ENCODE assay signal across 9 cellular contexts in genomic region chr16:66515543-66516171, GRCh38. TPM values are rescaled to one million over a fixed set of nuclear protein-coding genes. Genes with fewer than 3 reads are reported as not detected.
DNase-seq lines count a peak whose midpoint lies in the region; ATAC-seq and TF ChIP-seq lines count a peak whose summit lies in the region.
"Had no signal": no experiment of that assay in that cellular context is flagged by ENCODE, and none has a peak within 500 bp of the region (broad histone marks: within the 10 kb centered on the region; RNA-seq: fewer than 3 reads in every experiment).

No MANE protein-coding gene starts in this region.

- in situ Hi-C loops in Panc1 (cut with HindIII; ENCODE audit: low pct_unique_long_range_greater_than_20kb, low sequenced_read_pairs), result no loop called here

- peak overlapping the region; percentile 100 for H3K27ac Mint-ChIP-seq in neural crest cell (ENCODE audit: unreplicated experiment)

- H3K27ac ChIP-seq in Panc1 (ENCODE audit: low read length) (peak overlapping the region; percentile 85; the same call in 1 of the 2 replicates), dorsolateral prefrontal cortex (peak overlapping the region in 58 of 59 donors; percentile 83 to 100 (median 98))

- peaks cover 11% of the 10 kb centered on the region for H3K36me3 Mint-ChIP-seq in neural crest cell (ENCODE audit: low read depth)

- no peaks in the 10 kb centered on the region for H3K36me3 ChIP-seq in Panc1 (ENCODE audit: control insufficient read depth, insufficient read depth, low read length)

- H3K27me3 Mint-ChIP-seq in neural crest cell (ENCODE audit: low read depth), result no peaks in the 10 kb centered on the region

- POLR2A ChIA-PET in Panc1 (lab: Charles Lee), result interaction anchor here (0.6 kb wide), 1 partner anchor 162 kb away, joined by 3 read pairs; no protein-coding TSS in a partner anchor

- intact Hi-C loops in Panc1 (cut with micrococcal nuclease; ENCODE audit: unreplicated experiment), result no loop called here
- intact Hi-C loops in dorsolateral prefrontal cortex (cut with DNase I), result loop anchor here (2.0 to 10.0 kb wide), 4 partner anchors 33 to 89 kb away; partner anchors contain the start of genes CKLF (in 1 of the 2), CMTM3 (in 1 of the 2) and TK2 (in 1 of the 2)

- H3K4me3 Mint-ChIP-seq in neural crest cell, result no peak overlapping the region

- no peaks in the 10 kb centered on the region for H3K27me3 ChIP-seq in Panc1 (ENCODE audit: control insufficient read depth, insufficient read depth, low read length)
- H3K27me3 ChIP-seq in dorsolateral prefrontal cortex, result no peaks in the 10 kb centered on the region

- no peak; the same call in 1 of the 2 replicates for TF ChIP-seq CTCF in Panc1 (IDR thresholded peaks at IDR 0.05)
- peak in 39 of 56 donors; percentile 12 to 54 (median 30) for TF ChIP-seq CTCF in dorsolateral prefrontal cortex (IDR thresholded peaks at IDR 0.05 in 54 of 56, conservative IDR thresholded peaks at IDR 0.05 in 2 of 56; ENCODE audit: low read depth in 1 of 56, partially characterized antibody in 56 of 56)
- peak; percentile 39 for TF ChIP-seq CTCF in neural crest cell (conservative IDR thresholded peaks at IDR 0.05)

- ATAC-seq in Panc1, result no peak
- no peak for ATAC-seq in HG03139 (IDR thresholded peaks at IDR 0.05; ENCODE audit: unreplicated experiment)
- no peak for ATAC-seq in GM19023 (IDR thresholded peaks at IDR 0.05; ENCODE audit: unreplicated experiment)

- H3K4me3 ChIP-seq in Panc1 (ENCODE audit: low read depth in 2 of 2, low read length in 2 of 2) (no peak overlapping the region), dorsolateral prefrontal cortex (peak overlapping the region in 1 of 59 donors; percentile 27)

- peaks cover 65% of the 10 kb centered on the region for H3K4me1 Mint-ChIP-seq in neural crest cell

- BruUV-seq in Panc1 (replicated peaks; lab: Mats Ljungman, UMichigan), result no TSS peak

- CTCF ChIA-PET in Panc1 (lab: Charles Lee), result interaction anchor here (0.6 kb wide), 1 partner anchor 36 kb away, joined by 3 read pairs; no protein-coding TSS in a partner anchor

- H3K9me3 ChIP-seq in Panc1 (ENCODE audit: control insufficient read depth, insufficient read depth, low read depth, low read length), result no peaks in the 10 kb centered on the region

- H3K4me1 ChIP-seq in Panc1 (ENCODE audit: control insufficient read depth, insufficient read depth, low read length), result peaks cover 50% of the 10 kb centered on the region

- H3K9me3 Mint-ChIP-seq in neural crest cell, result no peaks in the 10 kb centered on the region
- H3K9me3 Mint-ChIP-seq: activated T-cell treated with anti-CD3 and anti-CD28 coated beads, Interleukin-2, amount 50 U/mL, for 4 hours had no signal

- DNase-seq in NK-92 treated with Interleukin-12 subunit alpha and Interleukin-12 subunit beta, amount 100 ng/mL, for 24 hours (lab: John Stamatoyannopoulos, UW), result peak; percentile 34
- DNase-seq in NK-92 (lab: John Stamatoyannopoulos, UW; ENCODE audit: unreplicated experiment), result no peak
- no peak for DNase-seq in Panc1 (ENCODE audit: low read depth, low spot score)
- DNase-seq in dorsolateral prefrontal cortex, result peak in 1 of 10 donors; percentile 24
- no peak for DNase-seq in neural crest cell (ENCODE audit: low read depth, low spot score)
- DNase-seq in stimulated activated naive CD4-positive, alpha-beta T cell treated with Interleukin-2 at 50 U/mL for 16 hours (lab: John Stamatoyannopoulos, UW), result no peak
- DNase-seq: activated T-cell treated with anti-CD3 and anti-CD28 coated beads, Interleukin-2, amount 50 U/mL, for 4 hours had no signal

RNA-seq across cellular contexts. Expression of gene TK2, which starts 34.3 kb away (rescaled TPM):
- total RNA-seq in Panc1 (2021; ENCODE audit: unreplicated experiment) (17.1 TPM), dorsolateral prefrontal cortex (10 to 100 TPM; 39.7 to 71.2 (median 51.5) TPM), neural crest cell (12.6 and 16.3 TPM in 2 replicates)
- 13.5 TPM for polyA plus RNA-seq in Panc1 (2012; ENCODE audit: insufficient read length)

RNA-seq across cellular contexts. Expression of gene CKLF, which starts 36.7 kb away (rescaled TPM):
- total RNA-seq in Panc1 (2021; ENCODE audit: unreplicated experiment), result 88.1 TPM
- polyA plus RNA-seq in Panc1 (2012; ENCODE audit: insufficient read length), result 64.7 TPM
- 10 to 100 TPM in 119 of 120 experiments, 1 to 10 TPM in 1; 9.9 to 33.4 (median 19.9) TPM for total RNA-seq in dorsolateral prefrontal cortex
- total RNA-seq in neural crest cell, result 48.8 and 51.2 TPM in 2 replicates

RNA-seq across cellular contexts. Expression of gene CMTM1, which starts 50.6 kb away (rescaled TPM):
- total RNA-seq in Panc1 (2021; ENCODE audit: unreplicated experiment) (7.1 TPM), dorsolateral prefrontal cortex (10 to 100 TPM in 61 of 120 experiments, 1 to 10 TPM in 59; 5.4 to 19.5 (median 10.1) TPM), neural crest cell (17.1 and 18.4 TPM in 2 replicates)
- polyA plus RNA-seq in Panc1 (2012; ENCODE audit: insufficient read length), result 5.9 TPM
